Comparison of ENCODE assay signal across 1 cellular context in genomic region chr1:58816072-58816746, GRCh38.
TF ChIP-seq lines count a peak whose summit lies in the region.

No MANE protein-coding gene starts in this region.

TF ChIP-seq in K562, 482 proteins besides CTCF, POLR2A, EP300 and RAD21 (continued from another document and continues in another):
- TF ChIP-seq CHD7 (IDR thresholded peaks at IDR 0.05; ENCODE audit: low read depth, low read length) = no peak
- TF ChIP-seq TRIM24 (IDR thresholded peaks at IDR 0.05) = 0 out of 4 replicates have a peak, but pooled peaks of 1 of the 2 experiments have one; percentile 38
- no peak for TF ChIP-seq HINFP (tag; conservative IDR thresholded peaks at IDR 0.05; ENCODE audit: low read depth)
- TF ChIP-seq ZNF395 (CRISPR knock-in tag; IDR thresholded peaks at IDR 0.05) = peak; percentile 75
- no peak for TF ChIP-seq TEAD4 (IDR thresholded peaks at IDR 0.05; ENCODE audit: low read length)
- no peak for TF ChIP-seq TEAD4 (CRISPR knock-in tag; IDR thresholded peaks at IDR 0.05; ENCODE audit: borderline replicate concordance)
- 0 out of 4 replicates have a peak, but pooled peaks of 1 of the 2 experiments have one; percentile 54 for TF ChIP-seq BCLAF1 (IDR thresholded peaks at IDR 0.05; ENCODE audit: borderline replicate concordance in 1 of 2, control insufficient read depth in 1 of 2, low read depth in 2 of 2, low read length in 1 of 2)
- no peak for TF ChIP-seq SMC3 (conservative IDR thresholded peaks at IDR 0.05; ENCODE audit: insufficient read depth, low read depth, low read length)
- TF ChIP-seq SRSF7 (optimal IDR thresholded peaks at IDR 0.05; ENCODE audit: low read depth, low read length) = no peak
- TF ChIP-seq CREB3 (tag; conservative IDR thresholded peaks at IDR 0.05; ENCODE audit: low read depth) = no peak
- peak; percentile 89; the same call in 1 of the 2 replicates for TF ChIP-seq MTA3 (IDR thresholded peaks at IDR 0.05; ENCODE audit: borderline replicate concordance)
- TF ChIP-seq ZBTB5 (IDR thresholded peaks at IDR 0.05) = no peak
- no peak for TF ChIP-seq CBFB (CRISPR knock-in tag; IDR thresholded peaks at IDR 0.05)
- no peak for TF ChIP-seq ZNF445 (CRISPR knock-in tag; IDR thresholded peaks at IDR 0.05; ENCODE audit: low read depth)
- TF ChIP-seq ZNF785 (CRISPR knock-in tag; IDR thresholded peaks at IDR 0.05) = no peak
- TF ChIP-seq CUX1 (CRISPR knock-in tag; IDR thresholded peaks at IDR 0.05) = no peak
- no peak for TF ChIP-seq ZHX1 (conservative IDR thresholded peaks at IDR 0.05; ENCODE audit: low read length)
- no peak for TF ChIP-seq EHMT2 (IDR thresholded peaks at IDR 0.05)
- TF ChIP-seq HDAC3 (IDR thresholded peaks at IDR 0.05; ENCODE audit: borderline replicate concordance, partially characterized antibody) = peak; percentile 64
